Comparison of ENCODE assay signal across 7 cellular contexts in the genomic region with DNA sequence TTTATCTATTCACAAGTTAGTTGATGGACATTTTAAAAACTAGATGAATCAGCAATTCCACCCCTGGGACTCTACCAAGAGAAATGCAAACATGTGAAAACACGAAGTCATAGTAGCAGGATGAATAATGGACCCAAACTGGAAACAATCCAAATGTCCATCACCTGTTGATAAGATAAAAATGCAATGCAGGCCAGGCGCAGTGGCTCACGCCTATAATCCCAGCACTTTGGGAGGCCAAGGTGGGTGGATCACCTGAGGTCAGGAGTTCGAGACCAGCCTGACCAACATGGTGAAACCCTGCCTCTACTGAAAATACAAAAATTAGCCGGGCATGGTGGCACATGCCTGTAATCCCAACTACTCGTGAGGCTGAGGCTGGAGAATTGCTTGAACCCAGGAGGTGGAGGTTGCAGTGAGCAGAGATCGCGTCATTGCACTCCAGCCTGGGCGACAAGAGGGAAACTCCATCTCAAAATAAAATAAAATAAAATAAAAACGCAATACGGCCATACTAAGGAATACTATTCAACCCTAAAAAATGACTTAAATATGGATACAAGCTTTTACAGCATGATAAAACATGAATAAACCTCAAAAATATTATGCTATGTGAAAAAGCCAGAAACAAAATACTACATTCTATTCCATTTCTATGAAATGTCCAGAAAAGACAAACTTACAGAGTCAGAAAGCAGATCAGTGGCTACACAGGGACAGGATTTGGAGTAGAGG.
A peak's percentile ranks its signal among the peaks of the same experiment; 100 is the strongest.
DNase-seq lines count a peak whose midpoint lies in the region; ATAC-seq, FAIRE-seq and TF ChIP-seq lines count a peak whose summit lies in the region.
"Not testable (repeated sequence)": the region's sequence is repeated elsewhere in the genome, so short reads cannot be mapped to it uniquely, and the experiment has no call there.

No MANE protein-coding gene starts in this region.

- CTCF ChIA-PET in HEK293 (lab: Yijun Ruan, JAX): not testable (repeated sequence)

- not testable (repeated sequence) for H4K20me1 ChIP-seq in keratinocyte (ENCODE audit: control insufficient read depth, extremely low read depth, insufficient read depth, low read length)

- not testable (repeated sequence) for H3K4me3 ChIP-seq in HEK293 (ENCODE audit: low read depth, low read length); RWPE2 (ENCODE audit: severe bottlenecking); body of pancreas; cardiac fibroblast (replicated peaks in 1 of 2; ENCODE audit: low read depth in 2 of 2, low read length in 2 of 2); keratinocyte (ENCODE audit: control insufficient read depth in 2 of 3, extremely low read depth in 1 of 3, insufficient read depth in 2 of 3, low read depth in 1 of 3, low read length in 3 of 3)

- peak; percentile 29 for FAIRE-seq in keratinocyte (lab: Jason Lieb, UNC)

- TF ChIP-seq CTCF in HEK293 (tag by site-specific recombination; IDR thresholded peaks at IDR 0.05); RWPE2 (IDR thresholded peaks at IDR 0.05; ENCODE audit: poor library complexity, severe bottlenecking); body of pancreas (IDR thresholded peaks at IDR 0.05); cardiac fibroblast (IDR thresholded peaks at IDR 0.05; ENCODE audit: low read depth, low read length); keratinocyte (optimal IDR thresholded peaks at IDR 0.05 in 1 of 3, IDR thresholded peaks at IDR 0.05 in 1 of 3, conservative IDR thresholded peaks at IDR 0.05 in 1 of 3; ENCODE audit: extremely low read depth in 1 of 3, insufficient read depth in 2 of 3, low read length in 3 of 3): not testable (repeated sequence)

- not testable (repeated sequence) for H3K9ac ChIP-seq in keratinocyte (ENCODE audit: control insufficient read depth, extremely low read depth, insufficient read depth, low read length)

- H3K4me2 ChIP-seq in keratinocyte (ENCODE audit: control insufficient read depth, extremely low read depth, insufficient read depth, low read depth, low read length): not testable (repeated sequence)

- TF ChIP-seq POLR2A in body of pancreas (IDR thresholded peaks at IDR 0.05); erythroblast (IDR thresholded peaks at IDR 0.05; ENCODE audit: low read length): not testable (repeated sequence)

- H3K4me1 ChIP-seq in HEK293 (ENCODE audit: control insufficient read depth, insufficient read depth, low read length); RWPE2 (ENCODE audit: insufficient read depth, poor library complexity, severe bottlenecking); body of pancreas; keratinocyte (ENCODE audit: control insufficient read depth, extremely low read depth, insufficient read depth, low read length): not testable (repeated sequence)

- dilution Hi-C loops in keratinocyte (cut with MboI; ENCODE audit: extremely low pct_ligation_motif_present, low sequenced_read_pairs): not testable (repeated sequence)

- not testable (repeated sequence) for H3K36me3 ChIP-seq in HEK293 (ENCODE audit: control insufficient read depth in 2 of 2, insufficient read depth in 1 of 2, low read length in 2 of 2); RWPE2 (ENCODE audit: low read depth); body of pancreas (replicated peaks in 1 of 2; ENCODE audit: insufficient read depth in 1 of 2, low read depth in 2 of 2); keratinocyte (ENCODE audit: control insufficient read depth in 2 of 2, extremely low read depth in 1 of 2, insufficient read depth in 2 of 2, low read length in 2 of 2)

- ATAC-seq in RWPE2 (ENCODE audit: low read depth) (peak; percentile 79), body of pancreas (peak; percentile 24)

- H3K79me2 ChIP-seq in keratinocyte (ENCODE audit: control insufficient read depth, insufficient read depth, low read length): not testable (repeated sequence)

- DNase-seq in NCI-H226 (peak; percentile 74), cardiac fibroblast (ENCODE audit: low read depth in 2 of 2) (peak; percentile 7 to 18), erythroblast (lab: John Stamatoyannopoulos, UW) (peak; percentile 6 to 43)
- not testable (repeated sequence) for DNase-seq in RWPE2 (ENCODE audit: low spot score); body of pancreas; keratinocyte (ENCODE audit: low read depth, low spot score)

- not testable (repeated sequence) for H3K27me3 ChIP-seq in RWPE2 (ENCODE audit: insufficient read depth, poor library complexity, severe bottlenecking); body of pancreas; keratinocyte (ENCODE audit: control insufficient read depth, extremely low read depth, insufficient read depth, low read length)

- 65% methylated on average over 11 of the region's 11 CpGs for WGBS in body of pancreas, 2 donors

- not testable (repeated sequence) for H3K27ac ChIP-seq in HEK293 (ENCODE audit: extremely low read depth, low read depth, low read length); body of pancreas; keratinocyte (ENCODE audit: control insufficient read depth, insufficient read depth, low read length)
- peak overlapping the region; percentile 25 for H3K27ac ChIP-seq in RWPE2 (ENCODE audit: poor library complexity, severe bottlenecking)

- not testable (repeated sequence) for H3K9me3 ChIP-seq in HEK293 (ENCODE audit: control insufficient read depth, insufficient read depth, low read depth, low read length); RWPE2 (ENCODE audit: severe bottlenecking); body of pancreas; keratinocyte (ENCODE audit: control insufficient read depth, low read depth, low read length)

- not testable (repeated sequence) for H3K9me1 ChIP-seq in keratinocyte (ENCODE audit: control insufficient read depth, extremely low read depth, insufficient read depth, low read length)

- POLR2A ChIA-PET in HEK293 (lab: Yijun Ruan, JAX): not testable (repeated sequence)

- intact Hi-C loops in body of pancreas (cut with DNase I): not testable (repeated sequence)

- not testable (repeated sequence) for H2AFZ ChIP-seq in keratinocyte (ENCODE audit: control insufficient read depth, low read length)

TF ChIP-seq in HEK293, 187 proteins besides CTCF, POLR2A, EP300 and RAD21:
- TF ChIP-seq ZNF146 (tag by site-specific recombination; IDR thresholded peaks at IDR 0.05) (peak; percentile 48; the same call in 1 of the 2 replicates), SCRT2 (tag by site-specific recombination; IDR thresholded peaks at IDR 0.05) (peak; percentile 71)
TF ChIP-seq in HEK293: peak in this region for 2; not testable (repeated sequence) for 185.
